22 cellular contexts compared by ENCODE assay signal in genomic region chr9:745761-746414, GRCh38.
A peak's percentile ranks its signal among the peaks of the same experiment; 100 is the strongest.
DNase-seq lines count a peak whose midpoint lies in the region; ATAC-seq and TF ChIP-seq lines count a peak whose summit lies in the region.
"Had no signal": no experiment of that assay in that cellular context is flagged by ENCODE, and none has a peak within 500 bp of the region (broad histone marks: within the 10 kb centered on the region; RNA-seq: fewer than 3 reads in every experiment).

No MANE protein-coding gene starts in this region.

- H3K9ac ChIP-seq in liver (ENCODE audit: low read depth in 1 of 2, low read length in 2 of 2) (peak overlapping the region in 1 of 2 donors; percentile 16), stomach smooth muscle (ENCODE audit: low read length in 2 of 2) (peak overlapping the region; percentile 62 to 65)

- intact Hi-C loops in aorta (cut with DNase I) = no loop called here

- H3K36me3 ChIP-seq in liver (ENCODE audit: control insufficient read depth in 4 of 4, insufficient read depth in 3 of 4, low read depth in 1 of 4, low read length in 3 of 4) = peaks cover 4 to 41% (median 20%) of the 10 kb centered on the region in 4 donors
- peaks cover 22 to 29% of the 10 kb centered on the region in 2 donors for H3K36me3 ChIP-seq in stomach smooth muscle (ENCODE audit: control insufficient read depth in 2 of 2, insufficient read depth in 2 of 2, low read length in 2 of 2)
- no peaks in the 10 kb centered on the region for H3K36me3 ChIP-seq in SJCRH30
- peaks cover 6 to 11% of the 10 kb centered on the region in 2 donors for H3K36me3 ChIP-seq in aorta (ENCODE audit: control insufficient read depth in 1 of 2, insufficient read depth in 2 of 2, low read length in 1 of 2)

- TF ChIP-seq CTCF in coronary artery (IDR thresholded peaks at IDR 0.05) (no peak), liver (IDR thresholded peaks at IDR 0.05; ENCODE audit: low read depth, low read length, missing input control) (no peak)

- H3K4me1 ChIP-seq in liver (ENCODE audit: control insufficient read depth in 4 of 4, insufficient read depth in 4 of 4, low read length in 3 of 4) (peaks cover 21 to 54% (median 45%) of the 10 kb centered on the region in 4 donors), stomach smooth muscle (ENCODE audit: control insufficient read depth, insufficient read depth, low read length) (peaks cover 25% of the 10 kb centered on the region), SJCRH30 (peaks cover 17% of the 10 kb centered on the region), aorta (ENCODE audit: control insufficient read depth in 1 of 2, insufficient read depth in 2 of 2, low read length in 2 of 2) (peaks cover 5 to 9% of the 10 kb centered on the region in 2 donors)

- ATAC-seq in GM19035 (IDR thresholded peaks at IDR 0.05; ENCODE audit: unreplicated experiment) (no peak), aorta (ENCODE audit: low FRiP score) (no peak)
- ATAC-seq: activated CD8-positive, alpha-beta memory T cell treated with anti-CD3 and anti-CD28 coated beads, Interleukin-2, amount 10 ng/mL, durations not matched to agents 7 days and 5 days; esophagus mucosa; HCT116 had no signal

- 56% methylated on average over 16 of the region's 16 CpGs for WGBS in liver
- whole genome bisulfite sequencing in aorta, 2 donors = 38 to 48% methylated on average over 16 of the region's 16 CpGs

- no peak overlapping the region for H3K4me3 ChIP-seq in coronary artery
- H3K4me3 ChIP-seq in liver (ENCODE audit: low read depth in 1 of 3, low read length in 3 of 3) = no peak overlapping the region
- peak overlapping the region in 1 of 2 donors; percentile 17 for H3K4me3 ChIP-seq in stomach smooth muscle (ENCODE audit: low read length in 2 of 2)
- no peak overlapping the region for H3K4me3 ChIP-seq in SJCRH30
- H3K4me3 ChIP-seq in aorta (ENCODE audit: low read length in 2 of 2) = no peak overlapping the region
- H3K4me3 ChIP-seq: smooth muscle cell, thyroid gland had no signal

- TF ChIP-seq RAD21 in liver (IDR thresholded peaks at IDR 0.05) = peak in 1 of 2 donors; percentile 26

- DNase-seq in NCI-H524 (lab: John Stamatoyannopoulos, UW) (peak; percentile 61 to 74), coronary artery (ENCODE audit: low spot score) (no peak), dermis blood vessel endothelial cell (no peak), SJCRH30 (no peak), aorta (no peak)
- DNase-seq: activated CD4-positive, alpha-beta T cell treated with anti-CD3 and anti-CD28 coated beads, Interleukin-2, amount 10 ng/mL, durations not matched to agents 7 days and 5 days; activated CD8-positive, alpha-beta memory T cell treated with anti-CD3 and anti-CD28 coated beads, Interleukin-2, amount 10 ng/mL, durations not matched to agents 7 days and 5 days; activated naive CD4-positive, alpha-beta T cell treated with anti-CD3 and anti-CD28 coated beads, Interleukin-2, amount 50 U/mL, for 16 hours; central memory CD4-positive, alpha-beta T cell; NCI-H1092; NCI-H2029; NCI-H226; NCI-H774; stimulated activated CD4-positive, alpha-beta T cell treated with anti-CD3 and anti-CD28 coated beads, Interleukin-2, amount 100 ng/mL, for 24 hours; thyroid gland; WERI-Rb-1 had no signal

- H3K9me3 ChIP-seq in liver (ENCODE audit: control insufficient read depth in 4 of 4, low read length in 3 of 4) = no peaks in the 10 kb centered on the region
- H3K9me3 ChIP-seq in stomach smooth muscle (ENCODE audit: control insufficient read depth in 2 of 2, low read length in 2 of 2) = no peaks in the 10 kb centered on the region
- H3K9me3 ChIP-seq in SJCRH30 (replicated peaks) = no peaks in the 10 kb centered on the region
- H3K9me3 ChIP-seq in aorta (ENCODE audit: control insufficient read depth, low read length) = no peaks in the 10 kb centered on the region
- H3K9me3 ChIP-seq: thyroid gland had no signal

- no peaks in the 10 kb centered on the region for H3K27me3 ChIP-seq in liver (ENCODE audit: control insufficient read depth in 4 of 4, insufficient read depth in 4 of 4, low read length in 3 of 4)
- no peaks in the 10 kb centered on the region for H3K27me3 ChIP-seq in stomach smooth muscle (ENCODE audit: control insufficient read depth in 1 of 2, insufficient read depth in 2 of 2, low read length in 2 of 2)
- H3K27me3 ChIP-seq in SJCRH30 = no peaks in the 10 kb centered on the region
- no peaks in the 10 kb centered on the region for H3K27me3 ChIP-seq in aorta (ENCODE audit: control insufficient read depth in 1 of 2, insufficient read depth in 2 of 2, low read length in 1 of 2)
- H3K27me3 ChIP-seq: thyroid gland had no signal

- H3K27ac ChIP-seq in coronary artery (peak overlapping the region; percentile 54 to 70), liver (ENCODE audit: low read depth in 1 of 2, low read length in 2 of 2) (peak overlapping the region; percentile 78 to 82), stomach smooth muscle (ENCODE audit: low read length) (peak overlapping the region; percentile 85), SJCRH30 (no peak overlapping the region; the same call in 1 of the 2 replicates), aorta (ENCODE audit: low read depth in 1 of 2, low read length in 2 of 2) (peak overlapping the region in 1 of 2 donors; percentile 20)
- H3K27ac ChIP-seq: thyroid gland had no signal

TF ChIP-seq in liver, 16 proteins besides CTCF, POLR2A, EP300 and RAD21:
- TF ChIP-seq RXRA (IDR thresholded peaks at IDR 0.05) (peak; percentile 73 to 78), ZBTB33 (IDR thresholded peaks at IDR 0.05) (no peak), SP1 (IDR thresholded peaks at IDR 0.05) (peak; percentile 87), HNF4A (conservative IDR thresholded peaks at IDR 0.05) (peak; percentile 85 to 91), FOXA1 (IDR thresholded peaks at IDR 0.05) (no peak), GABPA (IDR thresholded peaks at IDR 0.05 in 1 of 2, conservative IDR thresholded peaks at IDR 0.05 in 1 of 2) (no peak), MAX (IDR thresholded peaks at IDR 0.05) (peak; percentile 56), EGR1 (IDR thresholded peaks at IDR 0.05; ENCODE audit: low read depth in 2 of 2) (no peak), ATF3 (IDR thresholded peaks at IDR 0.05) (peak; percentile 55), FOXA2 (IDR thresholded peaks at IDR 0.05) (peak; percentile 23), NR2F2 (IDR thresholded peaks at IDR 0.05) (no peak), REST (IDR thresholded peaks at IDR 0.05) (peak; percentile 27), YY1 (IDR thresholded peaks at IDR 0.05) (peak; percentile 54), JUND (IDR thresholded peaks at IDR 0.05) (peak; percentile 65 to 72), HNF4G (IDR thresholded peaks at IDR 0.05) (peak; percentile 82), TAF1 (conservative IDR thresholded peaks at IDR 0.05) (no peak)

Comparison
In these comparisons a context has a peak if more than half of its experiments do, and no peak if none do; other contexts are left out.
1. DNase-seq: peak in NCI-H524 (2 of 2); none in coronary artery (single experiment), dermis blood vessel endothelial cell (single experiment), SJCRH30 (0 of 2) and aorta (0 of 2).